In genomic region chr3:4994823-4995499, GRCh38 we compare ENCODE assay signal across 8 cellular contexts. TPM values are rescaled to one million over a fixed set of nuclear protein-coding genes. Genes with fewer than 3 reads are reported as not detected.
DNase-seq lines count a peak whose midpoint lies in the region; ATAC-seq and TF ChIP-seq lines count a peak whose summit lies in the region.

No MANE protein-coding gene starts in this region.

- peaks cover 8 to 14% (median 11%) of the 10 kb centered on the region in 3 donors for H3K4me1 Mint-ChIP-seq in CD8-positive, alpha-beta memory T cell
- no peaks in the 10 kb centered on the region for H3K4me1 Mint-ChIP-seq in progenitor cell of endocrine pancreas (ENCODE audit: low read depth)

- H3K27ac ChIP-seq in CD8-positive, alpha-beta memory T cell (ENCODE audit: low read depth, low read length), result peak overlapping the region; percentile 87
- H3K27ac ChIP-seq in adrenal gland, result peak overlapping the region; percentile 81 to 97 (median 94)

- CTCF ChIA-PET in CD8-positive, alpha-beta memory T cell (lab: Charles Lee), result interaction anchor here (0.9 to 2.2 kb wide), 5 partner anchors 9 to 284 kb away, joined by 3 to 8 read pairs (median 3); no protein-coding TSS in a partner anchor

- H3K36me3 Mint-ChIP-seq in CD8-positive, alpha-beta memory T cell, result no peaks in the 10 kb centered on the region
- no peaks in the 10 kb centered on the region for H3K36me3 Mint-ChIP-seq in progenitor cell of endocrine pancreas (ENCODE audit: insufficient read depth)

- no peaks in the 10 kb centered on the region for H3K36me3 ChIP-seq in CD8-positive, alpha-beta memory T cell (ENCODE audit: insufficient read depth, low read length)
- no peaks in the 10 kb centered on the region for H3K36me3 ChIP-seq in adrenal gland (replicated peaks in 1 of 2)

- no peak for DNase-seq in CD8-positive, alpha-beta memory T cell
- DNase-seq in adrenal gland, result peak; percentile 90 to 97 (median 95)
- peak; percentile 60 for DNase-seq in inferior parietal cortex (ENCODE audit: extremely low spot score)
- DNase-seq in stromal cell of bone marrow (ENCODE audit: low read depth), result peak; percentile 92
- no peak for DNase-seq in NCI-H2196 (lab: John Stamatoyannopoulos, UW; ENCODE audit: unreplicated experiment)
- no peak for DNase-seq in germinal center (ENCODE audit: low spot score)
- DNase-seq in progenitor cell of endocrine pancreas (ENCODE audit: low spot score, unreplicated experiment), result no peak

- intact Hi-C loops in adrenal gland (cut with DNase I), result no loop called here

- TF ChIP-seq CTCF in adrenal gland (IDR thresholded peaks at IDR 0.05), result no peak
- no peak for TF ChIP-seq CTCF in progenitor cell of endocrine pancreas (IDR thresholded peaks at IDR 0.05; ENCODE audit: unreplicated experiment)

- 44 to 59% (median 54%) methylated on average over 8 to 11 of the region's 11 CpGs for WGBS in adrenal gland, 4 donors

- no peak overlapping the region for H3K27ac Mint-ChIP-seq in CD8-positive, alpha-beta memory T cell
- H3K27ac Mint-ChIP-seq in progenitor cell of endocrine pancreas, result no peak overlapping the region

- TF ChIP-seq POLR2A in adrenal gland (IDR thresholded peaks at IDR 0.05), result peak in 1 of 2 donors; percentile 66

- no peaks in the 10 kb centered on the region for H3K9me3 Mint-ChIP-seq in CD8-positive, alpha-beta memory T cell
- H3K9me3 Mint-ChIP-seq in progenitor cell of endocrine pancreas (ENCODE audit: low read depth), result no peaks in the 10 kb centered on the region

- POLR2A ChIA-PET in CD8-positive, alpha-beta memory T cell (lab: Charles Lee), result no interaction called here

- H3K27me3 ChIP-seq in CD8-positive, alpha-beta memory T cell (ENCODE audit: insufficient read depth, low read length, poor library complexity, severe bottlenecking), result no peaks in the 10 kb centered on the region
- H3K27me3 ChIP-seq in adrenal gland, result no peaks in the 10 kb centered on the region

- no peak overlapping the region for H3K4me3 ChIP-seq in CD8-positive, alpha-beta memory T cell (ENCODE audit: low read length)
- no peak overlapping the region for H3K4me3 ChIP-seq in adrenal gland

- no peak overlapping the region for H3K4me3 Mint-ChIP-seq in CD8-positive, alpha-beta memory T cell
- H3K4me3 Mint-ChIP-seq in progenitor cell of endocrine pancreas (ENCODE audit: low read depth), result no peak overlapping the region

- H3K27me3 Mint-ChIP-seq in CD8-positive, alpha-beta memory T cell, result peaks cover 0 to 7% of the 10 kb centered on the region in 2 donors
- peaks cover 34% of the 10 kb centered on the region for H3K27me3 Mint-ChIP-seq in progenitor cell of endocrine pancreas

- H3K9me3 ChIP-seq in CD8-positive, alpha-beta memory T cell (ENCODE audit: low read length), result no peaks in the 10 kb centered on the region
- no peaks in the 10 kb centered on the region for H3K9me3 ChIP-seq in adrenal gland (replicated peaks in 1 of 3)

- peaks cover 4% of the 10 kb centered on the region for H3K4me1 ChIP-seq in CD8-positive, alpha-beta memory T cell (ENCODE audit: insufficient read depth, low read length)
- H3K4me1 ChIP-seq in adrenal gland (replicated peaks in 1 of 2), result peaks cover 9 to 19% of the 10 kb centered on the region in 2 donors

- ATAC-seq in HG02610 (IDR thresholded peaks at IDR 0.05; ENCODE audit: unreplicated experiment), result peak; percentile 78

RNA-seq across cellular contexts. Expression of gene BHLHE40, which starts 15.7 kb away (rescaled TPM):
- total RNA-seq in CD8-positive, alpha-beta memory T cell, result 100 to 1,000 TPM; 174 to 180 TPM
- 24.8 TPM for polyA plus RNA-seq in CD8-positive, alpha-beta memory T cell
- total RNA-seq in adrenal gland (100 to 1,000 TPM in 4 of 8 donors, 10 to 100 TPM in 4; 57.2 to 224 (median 118) TPM), progenitor cell of endocrine pancreas (1.1 and 1.3 TPM in 2 replicates)
- 10 to 100 TPM; 19.1 to 50.2 (median 49.8) TPM for polyA plus RNA-seq in adrenal gland

Comparison
In these comparisons a context has a peak if more than half of its experiments do, and no peak if none do; other contexts are left out.
1. DNase-seq: peak in adrenal gland (7 of 7), inferior parietal cortex (single experiment) and stromal cell of bone marrow (single experiment); none in CD8-positive, alpha-beta memory T cell (0 of 5), NCI-H2196 (single experiment), germinal center (single experiment) and progenitor cell of endocrine pancreas (single experiment).
2. RNA of gene BHLHE40, which starts 15.7 kb away (total RNA-seq): 174 to 180 TPM in CD8-positive, alpha-beta memory T cell and 57.2 to 224 TPM in adrenal gland; 1.1 to 1.3 TPM in progenitor cell of endocrine pancreas; every median in the first group is over 10 times any median in the second.